ENCODE assay signal across 10 cellular contexts in genomic region chrX:118498755-118499154, GRCh38. TPM values are rescaled to one million over a fixed set of nuclear protein-coding genes. Genes with fewer than 3 reads are reported as not detected.
DNase-seq lines count a peak whose midpoint lies in the region; ATAC-seq and TF ChIP-seq lines count a peak whose summit lies in the region.
"Had no signal": no experiment of that assay in that cellular context is flagged by ENCODE, and none has a peak within 500 bp of the region (broad histone marks: within the 10 kb centered on the region; RNA-seq: fewer than 3 reads in every experiment).

No MANE protein-coding gene starts in this region.

- H3K36me3 Mint-ChIP-seq in activated naive CD4-positive, alpha-beta T cell treated with anti-CD3 and anti-CD28 coated beads, Interleukin-2, amount 10 ng/mL, durations not matched to agents 7 days and 5 days, result peaks cover 39% of the 10 kb centered on the region
- H3K36me3 Mint-ChIP-seq in T-helper 17 cell (ENCODE audit: low read depth) (peaks cover 6% of the 10 kb centered on the region), endothelial cell (ENCODE audit: low read depth, unreplicated experiment) (no peaks in the 10 kb centered on the region)
- H3K36me3 Mint-ChIP-seq: type B pancreatic cell had no signal

- ATAC-seq in T-helper 17 cell (no peak), GM21825 (IDR thresholded peaks at IDR 0.05; ENCODE audit: unreplicated experiment) (no peak)
- no peak for ATAC-seq in stimulated activated naive CD8-positive, alpha-beta T cell treated with anti-CD3 and anti-CD28 coated beads, Interleukin-15, amount 100 ng/mL, for 72 hours

- no peak for DNase-seq in activated naive CD4-positive, alpha-beta T cell treated with anti-CD3 and anti-CD28 coated beads, Interleukin-2, amount 10 ng/mL, durations not matched to agents 7 days and 5 days
- DNase-seq in activated naive CD4-positive, alpha-beta T cell (lab: John Stamatoyannopoulos, UW), result no peak
- DNase-seq in T-helper 17 cell, result no peak
- no peak for DNase-seq in endothelial cell (ENCODE audit: low spot score)
- no peak for DNase-seq in stimulated activated naive CD8-positive, alpha-beta T cell treated with anti-CD3 and anti-CD28 coated beads, Interleukin-15, amount 100 ng/mL, for 72 hours
- no peak for DNase-seq in T1000 (lab: John Stamatoyannopoulos, UW)
- DNase-seq in dermis blood vessel endothelial cell, result no peak
- DNase-seq: kidney glomerular epithelial cell had no signal

- H3K27ac Mint-ChIP-seq in activated naive CD4-positive, alpha-beta T cell treated with anti-CD3 and anti-CD28 coated beads, Interleukin-2, amount 10 ng/mL, durations not matched to agents 7 days and 5 days, result peak overlapping the region; percentile 72
- peak overlapping the region; percentile 95 for H3K27ac Mint-ChIP-seq in T-helper 17 cell
- peak overlapping the region; percentile 45 for H3K27ac Mint-ChIP-seq in endothelial cell (ENCODE audit: unreplicated experiment)
- peak overlapping the region; percentile 5 to 55 for H3K27ac Mint-ChIP-seq in stimulated activated naive CD8-positive, alpha-beta T cell treated with anti-CD3 and anti-CD28 coated beads, Interleukin-15, amount 100 ng/mL, for 72 hours
- H3K27ac Mint-ChIP-seq: type B pancreatic cell had no signal

- peaks cover 55% of the 10 kb centered on the region for H3K4me1 Mint-ChIP-seq in activated naive CD4-positive, alpha-beta T cell treated with anti-CD3 and anti-CD28 coated beads, Interleukin-2, amount 10 ng/mL, durations not matched to agents 7 days and 5 days
- H3K4me1 Mint-ChIP-seq in T-helper 17 cell, result peaks cover 33% of the 10 kb centered on the region
- peaks cover 15% of the 10 kb centered on the region for H3K4me1 Mint-ChIP-seq in endothelial cell (ENCODE audit: unreplicated experiment)
- H3K4me1 Mint-ChIP-seq in stimulated activated naive CD8-positive, alpha-beta T cell treated with anti-CD3 and anti-CD28 coated beads, Interleukin-15, amount 100 ng/mL, for 72 hours, result peaks cover 46% of the 10 kb centered on the region

- H3K27me3 Mint-ChIP-seq in activated naive CD4-positive, alpha-beta T cell treated with anti-CD3 and anti-CD28 coated beads, Interleukin-2, amount 10 ng/mL, durations not matched to agents 7 days and 5 days, result no peaks in the 10 kb centered on the region
- H3K27me3 Mint-ChIP-seq in T-helper 17 cell, result no peaks in the 10 kb centered on the region
- peaks cover 7% of the 10 kb centered on the region for H3K27me3 Mint-ChIP-seq in endothelial cell (ENCODE audit: unreplicated experiment)
- no peaks in the 10 kb centered on the region for H3K27me3 Mint-ChIP-seq in stimulated activated naive CD8-positive, alpha-beta T cell treated with anti-CD3 and anti-CD28 coated beads, Interleukin-15, amount 100 ng/mL, for 72 hours

- H3K9me3 Mint-ChIP-seq in activated naive CD4-positive, alpha-beta T cell treated with anti-CD3 and anti-CD28 coated beads, Interleukin-2, amount 10 ng/mL, durations not matched to agents 7 days and 5 days, result no peaks in the 10 kb centered on the region
- no peaks in the 10 kb centered on the region for H3K9me3 Mint-ChIP-seq in endothelial cell (ENCODE audit: unreplicated experiment)
- no peaks in the 10 kb centered on the region for H3K9me3 Mint-ChIP-seq in stimulated activated naive CD8-positive, alpha-beta T cell treated with anti-CD3 and anti-CD28 coated beads, Interleukin-15, amount 100 ng/mL, for 72 hours
- H3K9me3 Mint-ChIP-seq: type B pancreatic cell had no signal

- H3K9me3 ChIP-seq in T-helper 17 cell (ENCODE audit: control insufficient read depth, low read length, poor library complexity, severe bottlenecking), result no peaks in the 10 kb centered on the region

- no peak for TF ChIP-seq CTCF in endothelial cell (IDR thresholded peaks at IDR 0.05; ENCODE audit: unreplicated experiment)

- CTCF ChIA-PET in activated naive CD4-positive, alpha-beta T cell treated with anti-CD3 and anti-CD28 coated beads, Interleukin-2, amount 10 ng/mL, durations not matched to agents 7 days and 5 days (lab: Charles Lee), result interaction anchor here (0.6 kb wide), 1 partner anchor 41 kb away, joined by 3 read pairs; no protein-coding TSS in a partner anchor

- peak overlapping the region; percentile 37 for H3K4me3 Mint-ChIP-seq in activated naive CD4-positive, alpha-beta T cell treated with anti-CD3 and anti-CD28 coated beads, Interleukin-2, amount 10 ng/mL, durations not matched to agents 7 days and 5 days
- no peak overlapping the region for H3K4me3 Mint-ChIP-seq in T-helper 17 cell
- peak overlapping the region; percentile 50 for H3K4me3 Mint-ChIP-seq in endothelial cell (ENCODE audit: unreplicated experiment)
- peak overlapping the region; percentile 54 to 70 for H3K4me3 Mint-ChIP-seq in stimulated activated naive CD8-positive, alpha-beta T cell treated with anti-CD3 and anti-CD28 coated beads, Interleukin-15, amount 100 ng/mL, for 72 hours

RNA-seq across cellular contexts. Expression of gene DOCK11, which starts 3.1 kb away (rescaled TPM):
- total RNA-seq in T-helper 17 cell (10 to 100 TPM; 86.3 to 92.6 TPM), endothelial cell (ENCODE audit: unreplicated experiment) (10.9 TPM), dermis blood vessel endothelial cell (0.42 and 0.51 TPM in 2 replicates)

Comparison
In these comparisons a context has a peak if more than half of its experiments do, and no peak if none do; other contexts are left out.
1. H3K27ac Mint-ChIP-seq: peak in every context shown above with its lines; median percentile 95 in T-helper 17 cell; 72 in activated naive CD4-positive, alpha-beta T cell treated with anti-CD3 and anti-CD28 coated beads, Interleukin-2, amount 10 ng/mL, durations not matched to agents 7 days and 5 days; 45 in endothelial cell; 30 in stimulated activated naive CD8-positive, alpha-beta T cell treated with anti-CD3 and anti-CD28 coated beads, Interleukin-15, amount 100 ng/mL, for 72 hours.